Comparison of ENCODE assay signal across 16 cellular contexts in genomic region chr5:175617447-175617846, GRCh38. TPM values are rescaled to one million over a fixed set of nuclear protein-coding genes. Genes with fewer than 3 reads are reported as not detected.
A peak's percentile ranks its signal among the peaks of the same experiment; 100 is the strongest.
DNase-seq lines count a peak whose midpoint lies in the region; ATAC-seq and TF ChIP-seq lines count a peak whose summit lies in the region.
"Had no signal": no experiment of that assay in that cellular context is flagged by ENCODE, and none has a peak within 500 bp of the region (broad histone marks: within the 10 kb centered on the region; RNA-seq: fewer than 3 reads in every experiment).

No MANE protein-coding gene starts in this region.

- H3K4me1 ChIP-seq in heart right ventricle (peaks cover 0 to 24% (median 0%) of the 10 kb centered on the region in 9 donors), right cardiac atrium (ENCODE audit: control insufficient read depth, insufficient read depth, low read length) (no peaks in the 10 kb centered on the region)

- H3K36me3 ChIP-seq in heart right ventricle (no peaks in the 10 kb centered on the region), MG63 (no peaks in the 10 kb centered on the region)
- H3K36me3 ChIP-seq: spleen had no signal

- no peaks in the 10 kb centered on the region for H3K27me3 Mint-ChIP-seq in activated naive CD8-positive, alpha-beta T cell treated with anti-CD3 and anti-CD28 coated beads, Interleukin-2, amount 50 U/mL, for 24 hours
- H3K27me3 Mint-ChIP-seq in progenitor cell of endocrine pancreas, result peaks cover 6% of the 10 kb centered on the region
- H3K27me3 Mint-ChIP-seq in stimulated activated memory B cell treated with anti-CD40 and anti-IgM and Interleukin-4, amounts not matched to agents 10 μg/mL and 1 μg/mL and 100 μg/mL, for 72 hours, result peaks cover 22% of the 10 kb centered on the region
- H3K27me3 Mint-ChIP-seq: activated naive CD8-positive, alpha-beta T cell had no signal

- H3K4me3 ChIP-seq in heart right ventricle (no peak overlapping the region), right cardiac atrium (ENCODE audit: low read length) (no peak overlapping the region), MG63 (no peak overlapping the region)
- H3K4me3 ChIP-seq: spleen had no signal

- H3K4me3 Mint-ChIP-seq in activated naive CD8-positive, alpha-beta T cell treated with anti-CD3 and anti-CD28 coated beads, Interleukin-2, amount 50 U/mL, for 24 hours, result no peak overlapping the region
- H3K4me3 Mint-ChIP-seq in progenitor cell of endocrine pancreas (ENCODE audit: low read depth), result no peak overlapping the region
- H3K4me3 Mint-ChIP-seq in stimulated activated memory B cell treated with anti-CD40 and anti-IgM and Interleukin-4, amounts not matched to agents 10 μg/mL and 1 μg/mL and 100 μg/mL, for 72 hours, result no peak overlapping the region
- H3K4me3 Mint-ChIP-seq: activated B cell treated with CpG ODN at 0.5 μM for 24 hours; activated naive CD8-positive, alpha-beta T cell had no signal

- H3K27ac Mint-ChIP-seq in activated naive CD8-positive, alpha-beta T cell treated with anti-CD3 and anti-CD28 coated beads, Interleukin-2, amount 50 U/mL, for 24 hours, result no peak overlapping the region
- H3K27ac Mint-ChIP-seq in progenitor cell of endocrine pancreas, result no peak overlapping the region
- H3K27ac Mint-ChIP-seq in stimulated activated memory B cell treated with anti-CD40 and anti-IgM and Interleukin-4, amounts not matched to agents 10 μg/mL and 1 μg/mL and 100 μg/mL, for 72 hours, result no peak overlapping the region
- H3K27ac Mint-ChIP-seq: activated B cell treated with CpG ODN at 0.5 μM for 24 hours; activated naive CD8-positive, alpha-beta T cell had no signal

- no peak for DNase-seq in heart right ventricle
- DNase-seq in right cardiac atrium, result no peak
- DNase-seq in KBM-7, result peak; percentile 22
- no peak for DNase-seq in activated naive CD8-positive, alpha-beta T cell treated with anti-CD3 and anti-CD28 coated beads, Interleukin-2, amount 50 U/mL, for 24 hours
- no peak for DNase-seq in progenitor cell of endocrine pancreas (ENCODE audit: low spot score, unreplicated experiment)
- DNase-seq in MG63, result no peak
- DNase-seq: activated B cell treated with CpG ODN at 0.5 μM for 24 hours; activated CD8-positive, alpha-beta memory T cell treated with anti-CD3 and anti-CD28 coated beads for 24 hours; NCI-H1930; NCI-H2227 treated with DMSO at 0.1 percent for 48 hours; NCI-H774; spleen had no signal

- H3K9me3 Mint-ChIP-seq in activated naive CD8-positive, alpha-beta T cell treated with anti-CD3 and anti-CD28 coated beads, Interleukin-2, amount 50 U/mL, for 24 hours, result peaks cover 17% of the 10 kb centered on the region
- H3K9me3 Mint-ChIP-seq in progenitor cell of endocrine pancreas (ENCODE audit: low read depth), result no peaks in the 10 kb centered on the region
- H3K9me3 Mint-ChIP-seq in stimulated activated memory B cell treated with anti-CD40 and anti-IgM and Interleukin-4, amounts not matched to agents 10 μg/mL and 1 μg/mL and 100 μg/mL, for 72 hours, result peaks cover 3% of the 10 kb centered on the region
- H3K9me3 Mint-ChIP-seq: activated B cell treated with CpG ODN at 0.5 μM for 24 hours had no signal

- 72 to 83% methylated on average over 6 of the region's 6 CpGs for WGBS in heart right ventricle, 2 donors
- 73% methylated on average over 6 of the region's 6 CpGs for WGBS in right cardiac atrium

- H3K36me3 Mint-ChIP-seq in activated naive CD8-positive, alpha-beta T cell treated with anti-CD3 and anti-CD28 coated beads, Interleukin-2, amount 50 U/mL, for 24 hours (ENCODE audit: low read depth), result no peaks in the 10 kb centered on the region
- no peaks in the 10 kb centered on the region for H3K36me3 Mint-ChIP-seq in progenitor cell of endocrine pancreas (ENCODE audit: insufficient read depth)
- no peaks in the 10 kb centered on the region for H3K36me3 Mint-ChIP-seq in stimulated activated memory B cell treated with anti-CD40 and anti-IgM and Interleukin-4, amounts not matched to agents 10 μg/mL and 1 μg/mL and 100 μg/mL, for 72 hours
- H3K36me3 Mint-ChIP-seq: activated naive CD8-positive, alpha-beta T cell had no signal

- H3K27me3 ChIP-seq in heart right ventricle, result no peaks in the 10 kb centered on the region
- no peaks in the 10 kb centered on the region for H3K27me3 ChIP-seq in right cardiac atrium (ENCODE audit: control insufficient read depth, insufficient read depth)
- peaks cover 19% of the 10 kb centered on the region for H3K27me3 ChIP-seq in MG63
- H3K27me3 ChIP-seq: spleen had no signal

- ATAC-seq in heart right ventricle (peak in 3 of 8 donors; percentile 20 to 73 (median 66)), right cardiac atrium (no peak), GM18511 (IDR thresholded peaks at IDR 0.05; ENCODE audit: unreplicated experiment) (no peak)
- ATAC-seq in activated naive CD8-positive, alpha-beta T cell treated with anti-CD3 and anti-CD28 coated beads, Interleukin-2, amount 50 U/mL, for 24 hours, result peak; percentile 25
- ATAC-seq in stimulated activated memory B cell treated with anti-CD40 and anti-IgM and Interleukin-4, amounts not matched to agents 10 μg/mL and 1 μg/mL and 100 μg/mL, for 72 hours, result no peak

- H3K9me3 ChIP-seq in heart right ventricle, result no peaks in the 10 kb centered on the region
- no peaks in the 10 kb centered on the region for H3K9me3 ChIP-seq in right cardiac atrium (ENCODE audit: control insufficient read depth, low read length)
- H3K9me3 ChIP-seq in MG63, result no peaks in the 10 kb centered on the region

- TF ChIP-seq CTCF in heart right ventricle (IDR thresholded peaks at IDR 0.05) (peak in 6 of 9 donors; percentile 18 to 32 (median 24)), progenitor cell of endocrine pancreas (IDR thresholded peaks at IDR 0.05; ENCODE audit: unreplicated experiment) (peak; percentile 25)

- intact Hi-C loops in heart right ventricle (cut with DNase I), result no loop called here
- intact Hi-C loops in right cardiac atrium (cut with DNase I), result no loop called here

- H3K27ac ChIP-seq in heart right ventricle (no peak overlapping the region), right cardiac atrium (ENCODE audit: low read length) (no peak overlapping the region)

- H3K4me1 Mint-ChIP-seq in activated naive CD8-positive, alpha-beta T cell treated with anti-CD3 and anti-CD28 coated beads, Interleukin-2, amount 50 U/mL, for 24 hours, result peaks cover 19% of the 10 kb centered on the region
- H3K4me1 Mint-ChIP-seq in progenitor cell of endocrine pancreas (ENCODE audit: low read depth), result no peaks in the 10 kb centered on the region
- H3K4me1 Mint-ChIP-seq in stimulated activated memory B cell treated with anti-CD40 and anti-IgM and Interleukin-4, amounts not matched to agents 10 μg/mL and 1 μg/mL and 100 μg/mL, for 72 hours, result no peaks in the 10 kb centered on the region
- H3K4me1 Mint-ChIP-seq: activated B cell treated with CpG ODN at 0.5 μM for 24 hours had no signal

- in situ Hi-C loops in KBM-7 (cut with MboI; ENCODE audit: low pct_unique_long_range_greater_than_20kb, low sequenced_read_pairs), result no loop called here

RNA-seq across cellular contexts. Expression of gene HRH2, which starts 40.4 kb away (rescaled TPM):
- 10 to 100 TPM; 36.5 to 78.7 (median 52.8) TPM for total RNA-seq in heart right ventricle
- polyA plus RNA-seq in heart right ventricle, result 10 to 100 TPM; 12.2 to 24.8 TPM
- 10 to 100 TPM; 21.0 to 37.5 (median 32.0) TPM for total RNA-seq in right cardiac atrium
- 18.6 TPM for polyA plus RNA-seq in right cardiac atrium
- total RNA-seq in progenitor cell of endocrine pancreas, result 1.2 and 1.5 TPM in 2 replicates
- not detected in 2 replicates for total RNA-seq in MG63 (2014; rRNA removed; shearing (Covaris generic); ENCODE audit: low replicate concordance)
- total RNA-seq: activated B cell treated with CpG ODN at 0.5 μM for 24 hours, MCF 10A had no signal
